31 cellular contexts compared by ENCODE assay signal in genomic region chr4:102234243-102234838, GRCh38.
"Had no signal": no experiment of that assay in that cellular context is flagged by ENCODE, and none has a peak within 500 bp of the region (broad histone marks: within the 10 kb centered on the region; RNA-seq: fewer than 3 reads in every experiment).

No MANE protein-coding gene starts in this region.

- H3K27ac Mint-ChIP-seq: activated B cell treated with CpG ODN at 0.5 μM for 24 hours; activated CD4-positive, alpha-beta memory T cell treated with anti-CD3 and anti-CD28 coated beads for 36 hours; activated CD4-positive, alpha-beta T cell treated with anti-CD3 and anti-CD28 coated beads, Interleukin-2, amount 10 ng/mL, durations not matched to agents 24 days and 14 days; activated CD8-positive, alpha-beta memory T cell treated with anti-CD3 and anti-CD28 coated beads, Interleukin-2, amount 10 ng/mL, durations not matched to agents 7 days and 5 days; activated CD8-positive, alpha-beta T cell treated with anti-CD3 and anti-CD28 coated beads, Interleukin-2, amount 10 ng/mL, durations not matched to agents 7 days and 5 days; activated naive CD8-positive, alpha-beta T cell; activated T-helper 1 cell treated with anti-CD3 and anti-CD28 coated beads, Interleukin-12 subunit alpha, Interleukin-12 subunit beta, Interleukin-2, Interleukin-4 antibody, amounts not matched to agents 30 ng/mL and 10 ng/mL and 1 ng/mL, durations not matched to agents 14 hours and 24 hours and 36 hours; activated T-helper 2 cell treated with anti-CD3 and anti-CD28 coated beads, Interferon-gamma antibody, Interleukin-2, Interleukin-4, amounts not matched to agents 10 μg/mL and 5 μg/mL and 100 μg/mL, durations not matched to agents 14 hours and 24 hours and 36 hours; effector memory CD8-positive, alpha-beta T cell; T-cell; T-helper 1 cell treated with Interleukin-12 subunit alpha and Interleukin-12 subunit beta and Interleukin-4 antibody, amounts not matched to agents 30 μg/mL and 1 μg/mL, for 36 hours had no signal

- H3K36me3 ChIP-seq: esophagus squamous epithelium, gastroesophageal sphincter, WERI-Rb-1 had no signal

- H3K9me3 Mint-ChIP-seq: activated B cell treated with CpG ODN at 0.5 μM for 24 hours; activated CD4-positive, alpha-beta memory T cell treated with anti-CD3 and anti-CD28 coated beads for 36 hours; activated CD4-positive, alpha-beta T cell treated with anti-CD3 and anti-CD28 coated beads, Interleukin-2, amount 10 ng/mL, durations not matched to agents 24 days and 14 days; activated T-helper 2 cell treated with anti-CD3 and anti-CD28 coated beads, Interferon-gamma antibody, Interleukin-2, Interleukin-4, amounts not matched to agents 10 μg/mL and 5 μg/mL and 100 μg/mL, durations not matched to agents 14 hours and 24 hours and 36 hours; effector memory CD8-positive, alpha-beta T cell; T-cell had no signal

- H3K4me3 ChIP-seq: body of pancreas, esophagus squamous epithelium, gastroesophageal sphincter had no signal

- H3K27ac ChIP-seq: body of pancreas, esophagus squamous epithelium, gastroesophageal sphincter, WERI-Rb-1 had no signal

- H3K4me1 ChIP-seq: body of pancreas, esophagus squamous epithelium, gastroesophageal sphincter had no signal

- H3K4me1 Mint-ChIP-seq: activated B cell treated with CpG ODN at 0.5 μM for 24 hours; activated CD4-positive, alpha-beta T cell treated with anti-CD3 and anti-CD28 coated beads, Interleukin-2, amount 10 ng/mL, durations not matched to agents 24 days and 14 days; activated CD8-positive, alpha-beta memory T cell treated with anti-CD3 and anti-CD28 coated beads, Interleukin-2, amount 10 ng/mL, durations not matched to agents 7 days and 5 days; T-cell had no signal

- H3K27me3 ChIP-seq: body of pancreas, esophagus squamous epithelium, gastroesophageal sphincter had no signal

- DNase-seq: activated B cell treated with CpG ODN at 0.5 μM for 24 hours; activated CD4-positive, alpha-beta memory T cell treated with anti-CD3 and anti-CD28 coated beads for 36 hours; activated CD4-positive, alpha-beta T cell treated with anti-CD3 and anti-CD28 coated beads, Interleukin-2, amount 10 ng/mL, durations not matched to agents 24 days and 14 days; activated CD8-positive, alpha-beta memory T cell treated with anti-CD3 and anti-CD28 coated beads, Interleukin-2, amount 10 ng/mL, durations not matched to agents 7 days and 5 days; activated CD8-positive, alpha-beta memory T cell treated with anti-CD3 and anti-CD28 coated beads, Interleukin-2, amount 50 U/mL, for 4 hours; activated CD8-positive, alpha-beta T cell treated with anti-CD3 and anti-CD28 coated beads, Interleukin-2, amount 10 ng/mL, durations not matched to agents 7 days and 5 days; activated effector memory CD4-positive, alpha-beta T cell treated with anti-CD3 and anti-CD28 coated beads, Interleukin-2, amount 50 U/mL, for 16 hours; activated naive CD4-positive, alpha-beta T cell treated with anti-CD3 and anti-CD28 coated beads, Interleukin-2, amount 50 U/mL, for 16 hours; activated naive CD4-positive, alpha-beta T cell treated with Interleukin-2 at 50 U/mL for 16 hours; activated T-cell treated with anti-CD3 and anti-CD28 coated beads, Interleukin-2, amount 50 U/mL, for 1 hour; activated T-cell treated with anti-CD3 and anti-CD28 coated beads, Interleukin-2, amount 50 U/mL, for 48 hours; amniotic stem cell; anterior cingulate cortex; body of pancreas; caudate nucleus; cortex of kidney; dermis blood vessel endothelial cell; effector CD4-positive, alpha-beta T cell; effector memory CD8-positive, alpha-beta T cell; erythroblast; esophagus squamous epithelium; foreskin melanocyte; T-cell; T-helper 9 cell; WERI-Rb-1 had no signal

- ATAC-seq: activated CD4-positive, CD25-positive, alpha-beta regulatory T cell treated with anti-CD3 and anti-CD28 coated beads, Interleukin-2, amount 50 U/mL, for 24 hours; activated CD8-positive, alpha-beta memory T cell treated with anti-CD3 and anti-CD28 coated beads, Interleukin-2, amount 10 ng/mL, durations not matched to agents 7 days and 5 days; activated CD8-positive, alpha-beta T cell treated with anti-CD3 and anti-CD28 coated beads, Interleukin-2, amount 10 ng/mL, durations not matched to agents 7 days and 5 days; body of pancreas; effector memory CD8-positive, alpha-beta T cell; gastroesophageal sphincter had no signal

- H3K9me3 ChIP-seq: body of pancreas had no signal

- H3K36me3 Mint-ChIP-seq: activated CD4-positive, alpha-beta memory T cell treated with anti-CD3 and anti-CD28 coated beads for 36 hours; activated CD8-positive, alpha-beta memory T cell treated with anti-CD3 and anti-CD28 coated beads, Interleukin-2, amount 10 ng/mL, durations not matched to agents 7 days and 5 days; T-cell had no signal

- H3K4me3 Mint-ChIP-seq: activated B cell treated with CpG ODN at 0.5 μM for 24 hours; activated CD4-positive, alpha-beta memory T cell treated with anti-CD3 and anti-CD28 coated beads for 36 hours; activated CD4-positive, alpha-beta T cell treated with anti-CD3 and anti-CD28 coated beads, Interleukin-2, amount 10 ng/mL, durations not matched to agents 24 days and 14 days; activated CD8-positive, alpha-beta memory T cell treated with anti-CD3 and anti-CD28 coated beads, Interleukin-2, amount 10 ng/mL, durations not matched to agents 7 days and 5 days; activated CD8-positive, alpha-beta T cell treated with anti-CD3 and anti-CD28 coated beads, Interleukin-2, amount 10 ng/mL, durations not matched to agents 7 days and 5 days; activated naive CD8-positive, alpha-beta T cell; activated T-helper 1 cell treated with anti-CD3 and anti-CD28 coated beads, Interleukin-12 subunit alpha, Interleukin-12 subunit beta, Interleukin-2, Interleukin-4 antibody, amounts not matched to agents 30 ng/mL and 10 ng/mL and 1 ng/mL, durations not matched to agents 14 hours and 24 hours and 36 hours; effector memory CD8-positive, alpha-beta T cell; T-cell; T-helper 1 cell treated with Interleukin-12 subunit alpha and Interleukin-12 subunit beta and Interleukin-4 antibody, amounts not matched to agents 30 μg/mL and 1 μg/mL, for 36 hours had no signal
